ENCODE assay signal across 8 cellular contexts in the genomic region with DNA sequence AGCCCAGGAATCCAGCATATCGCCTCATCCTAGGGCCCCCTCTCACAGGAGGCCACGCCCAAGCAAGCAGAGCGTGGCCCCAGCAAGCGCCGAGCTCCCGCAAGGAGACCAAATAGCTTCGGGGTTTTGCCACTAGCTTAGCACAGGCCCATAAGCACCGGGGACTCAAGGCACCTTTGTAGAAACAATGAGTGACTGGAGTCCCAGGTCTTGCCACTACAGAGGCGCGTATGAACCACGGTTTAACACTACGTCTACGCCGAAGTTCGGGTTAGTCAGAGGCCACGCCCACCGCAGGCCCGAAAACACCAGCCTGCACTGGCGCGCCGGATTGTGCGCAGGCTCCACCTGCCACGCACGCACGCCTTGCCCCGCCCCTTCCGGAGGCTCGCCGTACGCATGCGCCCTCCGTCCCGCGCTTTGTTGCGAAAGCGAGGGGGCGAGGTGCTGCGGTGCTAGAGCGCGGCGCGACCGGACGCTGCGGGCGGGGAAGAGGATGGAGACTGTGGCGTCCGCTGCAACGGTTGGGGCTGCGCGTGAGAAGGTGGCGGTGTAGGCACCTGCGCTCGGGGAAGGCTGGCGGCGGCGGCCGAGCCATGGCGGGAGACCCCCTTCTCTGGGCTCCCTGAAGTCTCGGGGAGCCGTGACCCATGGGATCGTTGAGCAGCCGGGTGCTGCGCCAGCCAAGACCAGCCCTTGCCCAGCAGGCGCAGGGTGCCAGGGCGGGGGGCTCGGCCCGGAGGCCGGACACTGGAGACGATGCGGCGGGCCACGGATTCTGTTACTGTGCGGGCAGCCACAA. TPM values are rescaled to one million over a fixed set of nuclear protein-coding genes. Genes with fewer than 3 reads are reported as not detected.
DNase-seq lines count a peak whose midpoint lies in the region; ATAC-seq and TF ChIP-seq lines count a peak whose summit lies in the region.

A gene with protein sequence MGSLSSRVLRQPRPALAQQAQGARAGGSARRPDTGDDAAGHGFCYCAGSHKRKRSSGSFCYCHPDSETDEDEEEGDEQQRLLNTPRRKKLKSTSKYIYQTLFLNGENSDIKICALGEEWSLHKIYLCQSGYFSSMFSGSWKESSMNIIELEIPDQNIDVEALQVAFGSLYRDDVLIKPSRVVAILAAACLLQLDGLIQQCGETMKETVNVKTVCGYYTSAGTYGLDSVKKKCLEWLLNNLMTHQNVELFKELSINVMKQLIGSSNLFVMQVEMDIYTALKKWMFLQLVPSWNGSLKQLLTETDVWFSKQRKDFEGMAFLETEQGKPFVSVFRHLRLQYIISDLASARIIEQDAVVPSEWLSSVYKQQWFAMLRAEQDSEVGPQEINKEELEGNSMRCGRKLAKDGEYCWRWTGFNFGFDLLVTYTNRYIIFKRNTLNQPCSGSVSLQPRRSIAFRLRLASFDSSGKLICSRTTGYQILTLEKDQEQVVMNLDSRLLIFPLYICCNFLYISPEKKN (plus strand): TSS at position 418 of the 802 bp plus-strand sequence. CDS start 233 bp downstream, at position 651.

- H3K9ac ChIP-seq in fibroblast of lung (ENCODE audit: insufficient read depth, low read length): peak within 1 kb of the TSS; percentile 82

- peaks cover 9% of the 10 kb centered on the region for H3K36me3 Mint-ChIP-seq in activated T-helper 1 cell treated with anti-CD3 and anti-CD28 coated beads, Interleukin-12 subunit alpha, Interleukin-12 subunit beta, Interleukin-2, Interleukin-4 antibody, amounts not matched to agents 30 ng/mL and 10 ng/mL and 1 ng/mL, durations not matched to agents 14 hours and 24 hours and 36 hours (ENCODE audit: low read depth)
- H3K36me3 Mint-ChIP-seq in naive thymus-derived CD4-positive, alpha-beta T cell: peaks cover 0 to 9% (median 5%) of the 10 kb centered on the region in 5 donors
- H3K36me3 Mint-ChIP-seq in stimulated activated memory B cell treated with anti-CD40 and anti-IgM and Interleukin-4, amounts not matched to agents 10 μg/mL and 1 μg/mL and 100 μg/mL, for 72 hours: peaks cover 6% of the 10 kb centered on the region

- no peak for TF ChIP-seq CTCF in fibroblast of lung (conservative IDR thresholded peaks at IDR 0.05 in 1 of 2, IDR thresholded peaks at IDR 0.05 in 1 of 2; ENCODE audit: low read depth in 1 of 2, low read length in 2 of 2)

- H3K27me3 ChIP-seq in fibroblast of lung (ENCODE audit: control insufficient read depth, insufficient read depth, low read length): no peaks in the 10 kb centered on the region
- no peaks in the 10 kb centered on the region for H3K27me3 ChIP-seq in naive thymus-derived CD4-positive, alpha-beta T cell (ENCODE audit: control insufficient read depth in 2 of 2, insufficient read depth in 2 of 2, low read length in 2 of 2)

- H3K27ac ChIP-seq in fibroblast of lung (ENCODE audit: insufficient read depth, low read length): peak within 1 kb of the TSS; percentile 90
- H3K27ac ChIP-seq in naive thymus-derived CD4-positive, alpha-beta T cell (ENCODE audit: low read depth, low read length): peak within 1 kb of the TSS; percentile 88

- H3K4me1 Mint-ChIP-seq in activated T-helper 1 cell treated with anti-CD3 and anti-CD28 coated beads, Interleukin-12 subunit alpha, Interleukin-12 subunit beta, Interleukin-2, Interleukin-4 antibody, amounts not matched to agents 30 ng/mL and 10 ng/mL and 1 ng/mL, durations not matched to agents 14 hours and 24 hours and 36 hours (ENCODE audit: low read depth): peaks cover 59% of the 10 kb centered on the region
- peaks cover 31 to 61% (median 54%) of the 10 kb centered on the region in 7 donors for H3K4me1 Mint-ChIP-seq in naive thymus-derived CD4-positive, alpha-beta T cell
- peaks cover 42% of the 10 kb centered on the region for H3K4me1 Mint-ChIP-seq in stimulated activated memory B cell treated with anti-CD40 and anti-IgM and Interleukin-4, amounts not matched to agents 10 μg/mL and 1 μg/mL and 100 μg/mL, for 72 hours

- POLR2A ChIA-PET in naive thymus-derived CD4-positive, alpha-beta T cell (lab: Charles Lee): interaction anchor here (0.6 to 2.0 kb wide), 12 partner anchors 12 to 464 kb away, joined by 3 to 7 read pairs (median 3); a partner anchor contains a TSS

- peak within 1 kb of the TSS; percentile 75 to 90 (median 84) for H3K4me3 ChIP-seq in fibroblast of lung (replicated peaks in 1 of 4; ENCODE audit: control extremely low read depth in 1 of 4, insufficient read depth in 1 of 4, low read depth in 3 of 4, low read length in 4 of 4)
- peak within 1 kb of the TSS; percentile 81 for H3K4me3 ChIP-seq in naive thymus-derived CD4-positive, alpha-beta T cell (ENCODE audit: low read length)

- peak within 1 kb of the TSS; percentile 76 for H2AFZ ChIP-seq in fibroblast of lung (ENCODE audit: low read length)

- intact Hi-C loops in activated T-helper 1 cell treated with anti-CD3 and anti-CD28 coated beads, Interleukin-12 subunit alpha, Interleukin-12 subunit beta, Interleukin-2, Interleukin-4 antibody, amounts not matched to agents 30 ng/mL and 10 ng/mL and 1 ng/mL, durations not matched to agents 14 hours and 24 hours and 36 hours (cut with micrococcal nuclease): loop anchor here (1.0 to 5.0 kb wide), 11 partner anchors 12 to 464 kb away; a partner anchor contains a TSS
- intact Hi-C loops in naive thymus-derived CD4-positive, alpha-beta T cell (cut with micrococcal nuclease): loop anchor here (1.0 to 10.0 kb wide), 18 partner anchors 12 to 1165 kb away; a partner anchor contains a TSS

- peak within 1 kb of the TSS; percentile 82 for H3K4me2 ChIP-seq in fibroblast of lung (ENCODE audit: extremely low read depth, insufficient read depth, low read length)

- H3K9me3 Mint-ChIP-seq in activated T-helper 1 cell treated with anti-CD3 and anti-CD28 coated beads, Interleukin-12 subunit alpha, Interleukin-12 subunit beta, Interleukin-2, Interleukin-4 antibody, amounts not matched to agents 30 ng/mL and 10 ng/mL and 1 ng/mL, durations not matched to agents 14 hours and 24 hours and 36 hours: no peaks in the 10 kb centered on the region
- H3K9me3 Mint-ChIP-seq in naive thymus-derived CD4-positive, alpha-beta T cell: peaks cover 0 to 2% (median 0%) of the 10 kb centered on the region in 11 donors
- no peaks in the 10 kb centered on the region for H3K9me3 Mint-ChIP-seq in stimulated activated memory B cell treated with anti-CD40 and anti-IgM and Interleukin-4, amounts not matched to agents 10 μg/mL and 1 μg/mL and 100 μg/mL, for 72 hours

- no peaks in the 10 kb centered on the region for H3K9me3 ChIP-seq in fibroblast of lung (ENCODE audit: control insufficient read depth, insufficient read depth, low read depth, low read length)
- H3K9me3 ChIP-seq in naive thymus-derived CD4-positive, alpha-beta T cell (ENCODE audit: control insufficient read depth in 2 of 3, low read length in 3 of 3): no peaks in the 10 kb centered on the region

- H3K4me3 Mint-ChIP-seq in activated T-helper 1 cell treated with anti-CD3 and anti-CD28 coated beads, Interleukin-12 subunit alpha, Interleukin-12 subunit beta, Interleukin-2, Interleukin-4 antibody, amounts not matched to agents 30 ng/mL and 10 ng/mL and 1 ng/mL, durations not matched to agents 14 hours and 24 hours and 36 hours: peak within 1 kb of the TSS; percentile 98
- H3K4me3 Mint-ChIP-seq in naive thymus-derived CD4-positive, alpha-beta T cell: peak within 1 kb of the TSS; percentile 83 to 97 (median 94)
- peak within 1 kb of the TSS; percentile 91 for H3K4me3 Mint-ChIP-seq in stimulated activated memory B cell treated with anti-CD40 and anti-IgM and Interleukin-4, amounts not matched to agents 10 μg/mL and 1 μg/mL and 100 μg/mL, for 72 hours

- DNase-seq in EH (ENCODE audit: low read depth) (peak; percentile 95), GOT3 (lab: John Stamatoyannopoulos, UW) (peak; percentile 88), LHCN-M2 (ENCODE audit: low read depth) (peak; percentile 92), RPMI7951 (ENCODE audit: low read depth) (peak; percentile 93), fibroblast of lung (ENCODE audit: low read depth in 2 of 2) (peak; percentile 93 to 95)
- DNase-seq in activated T-helper 1 cell treated with anti-CD3 and anti-CD28 coated beads, Interleukin-12 subunit alpha, Interleukin-12 subunit beta, Interleukin-2, Interleukin-4 antibody, amounts not matched to agents 30 ng/mL and 10 ng/mL and 1 ng/mL, durations not matched to agents 14 hours and 24 hours and 36 hours (ENCODE audit: low spot score): peak; percentile 99
- peak; percentile 98 to 100 (median 99) for DNase-seq in naive thymus-derived CD4-positive, alpha-beta T cell

- CTCF ChIA-PET in naive thymus-derived CD4-positive, alpha-beta T cell (lab: Charles Lee): interaction anchor here (1.1 kb wide), 1 partner anchor 392 kb away, joined by 3 read pairs; a partner anchor contains a TSS

- H3K27ac Mint-ChIP-seq in activated T-helper 1 cell treated with anti-CD3 and anti-CD28 coated beads, Interleukin-12 subunit alpha, Interleukin-12 subunit beta, Interleukin-2, Interleukin-4 antibody, amounts not matched to agents 30 ng/mL and 10 ng/mL and 1 ng/mL, durations not matched to agents 14 hours and 24 hours and 36 hours: peak within 1 kb of the TSS; percentile 95
- peak within 1 kb of the TSS; percentile 89 to 97 (median 95) for H3K27ac Mint-ChIP-seq in naive thymus-derived CD4-positive, alpha-beta T cell
- H3K27ac Mint-ChIP-seq in stimulated activated memory B cell treated with anti-CD40 and anti-IgM and Interleukin-4, amounts not matched to agents 10 μg/mL and 1 μg/mL and 100 μg/mL, for 72 hours: peak within 1 kb of the TSS; percentile 88

- peaks cover 25% of the 10 kb centered on the region for H3K79me2 ChIP-seq in fibroblast of lung (ENCODE audit: control insufficient read depth, insufficient read depth, low read length)

- no peaks in the 10 kb centered on the region for H4K20me1 ChIP-seq in fibroblast of lung (ENCODE audit: control insufficient read depth, extremely low read depth, insufficient read depth, low read length)

- H3K27me3 Mint-ChIP-seq in activated T-helper 1 cell treated with anti-CD3 and anti-CD28 coated beads, Interleukin-12 subunit alpha, Interleukin-12 subunit beta, Interleukin-2, Interleukin-4 antibody, amounts not matched to agents 30 ng/mL and 10 ng/mL and 1 ng/mL, durations not matched to agents 14 hours and 24 hours and 36 hours (ENCODE audit: insufficient read depth): no peaks in the 10 kb centered on the region
- no peaks in the 10 kb centered on the region for H3K27me3 Mint-ChIP-seq in naive thymus-derived CD4-positive, alpha-beta T cell
- H3K27me3 Mint-ChIP-seq in stimulated activated memory B cell treated with anti-CD40 and anti-IgM and Interleukin-4, amounts not matched to agents 10 μg/mL and 1 μg/mL and 100 μg/mL, for 72 hours: no peaks in the 10 kb centered on the region

- no peaks in the 10 kb centered on the region for H3K36me3 ChIP-seq in fibroblast of lung (ENCODE audit: control insufficient read depth, insufficient read depth, low read length)
- peaks cover 0 to 5% (median 0%) of the 10 kb centered on the region in 3 experiments for H3K36me3 ChIP-seq in naive thymus-derived CD4-positive, alpha-beta T cell (ENCODE audit: control insufficient read depth in 2 of 3, insufficient read depth in 3 of 3, low read length in 3 of 3)

- H3K4me1 ChIP-seq in fibroblast of lung (ENCODE audit: control insufficient read depth, extremely low read depth, insufficient read depth, low read length): no peaks in the 10 kb centered on the region
- peaks cover 10 to 17% of the 10 kb centered on the region in 2 donors for H3K4me1 ChIP-seq in naive thymus-derived CD4-positive, alpha-beta T cell (ENCODE audit: control insufficient read depth in 2 of 2, insufficient read depth in 2 of 2, low read length in 2 of 2)

- ATAC-seq in naive thymus-derived CD4-positive, alpha-beta T cell: peak; percentile 97
- ATAC-seq in stimulated activated memory B cell treated with anti-CD40 and anti-IgM and Interleukin-4, amounts not matched to agents 10 μg/mL and 1 μg/mL and 100 μg/mL, for 72 hours: peak; percentile 98

RNA-seq across cellular contexts. Expression of the gene that starts here (rescaled TPM):
- total RNA-seq in LHCN-M2 (2014; rRNA removed) (6.7 and 9.1 TPM in 2 replicates), fibroblast of lung (7.7 and 9.1 TPM in 2 replicates)
- polyA plus RNA-seq in LHCN-M2 (2012): 3.7 TPM
- 9.3 and 11.3 TPM in 2 replicates for total RNA-seq in RPMI7951 (2014; rRNA removed; shearing (Covaris generic))
- 25.6 and 32.8 TPM in 2 replicates for total RNA-seq in activated T-helper 1 cell treated with anti-CD3 and anti-CD28 coated beads, Interleukin-12 subunit alpha, Interleukin-12 subunit beta, Interleukin-2, Interleukin-4 antibody, amounts not matched to agents 30 ng/mL and 10 ng/mL and 1 ng/mL, durations not matched to agents 14 hours and 24 hours and 36 hours
- polyA plus RNA-seq in fibroblast of lung: 7.6 and 12.4 TPM in 2 replicates
- polyA plus RNA-seq in fibroblast of lung (2012): 5.7 and 7.6 TPM in 2 replicates
- polyA minus RNA-seq in fibroblast of lung (ENCODE audit: low replicate concordance): 0.15 and 0.67 TPM in 2 replicates
- 10 to 100 TPM; 24.9 to 30.5 (median 27.3) TPM for total RNA-seq in naive thymus-derived CD4-positive, alpha-beta T cell
- 10 to 100 TPM; 25.5 to 32.0 TPM for polyA plus RNA-seq in naive thymus-derived CD4-positive, alpha-beta T cell

Comparison
In these comparisons a context has a peak if more than half of its experiments do, and no peak if none do; other contexts are left out.
1. Peak in every context shown above with its lines: DNase-seq, ATAC-seq, H3K4me3 ChIP-seq and H3K27ac ChIP-seq.